Comparison of ENCODE assay signal across 26 cellular contexts in the genomic region with DNA sequence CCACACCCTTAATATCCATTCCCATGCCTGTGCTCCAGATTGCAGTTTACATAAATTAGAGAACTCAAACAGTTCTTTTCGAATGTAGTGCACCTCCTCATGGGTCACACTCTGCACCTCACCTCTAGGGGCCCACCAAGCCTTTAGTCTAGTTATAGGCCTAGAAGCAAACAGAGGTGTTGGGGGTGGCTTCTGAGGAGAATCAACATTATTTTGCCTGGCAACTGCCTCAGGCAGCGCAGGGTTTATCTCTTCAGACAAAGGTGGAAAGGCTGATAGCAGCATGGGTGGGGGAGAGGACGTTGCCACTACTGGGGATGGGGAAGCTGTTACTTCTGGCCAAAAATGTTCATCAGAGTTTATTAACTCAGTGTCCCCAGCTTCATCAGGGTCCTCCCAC. TPM values are rescaled to one million over a fixed set of nuclear protein-coding genes. Genes with fewer than 3 reads are reported as not detected.
"Had no signal": no experiment of that assay in that cellular context is flagged by ENCODE, and none has a peak within 500 bp of the region (broad histone marks: within the 10 kb centered on the region; RNA-seq: fewer than 3 reads in every experiment).

No MANE protein-coding gene starts in this region.

- DNase-seq: cortex of kidney; dorsolateral prefrontal cortex; effector CD8-positive, alpha-beta T cell; foreskin keratinocyte; kidney; left cardiac atrium; left ventricle myocardium inferior; lower lobe of right lung; mesenchymal stem cell; midbrain; nucleus accumbens; pancreas; right cardiac atrium; small intestine; stimulated activated CD4-positive, alpha-beta T cell treated with anti-CD3 and anti-CD28 coated beads, Interleukin-12 subunit alpha, Interleukin-12 subunit beta, amount 100 ng/mL, for 4 hours; stimulated activated naive CD4-positive, alpha-beta T cell; stomach; substantia nigra; trophoblast cell had no signal

- H3K9me3 ChIP-seq: left ventricle myocardium inferior, lower lobe of right lung, pancreas, stomach, thoracic aorta had no signal

- H3K4me3 Mint-ChIP-seq: natural killer cell treated with Interleukin-12 subunit alpha and Interleukin-12 subunit beta and Interleukin-15 and Interleukin-18, amount 100 ng/mL, for 72 hours; neural progenitor cell had no signal

- H3K9ac ChIP-seq: neural progenitor cell had no signal

- H3K79me2 ChIP-seq: hepatocyte had no signal

- H3K27ac Mint-ChIP-seq: natural killer cell treated with Interleukin-12 subunit alpha and Interleukin-12 subunit beta and Interleukin-15 and Interleukin-18, amount 100 ng/mL, for 72 hours; neural progenitor cell; progenitor cell of endocrine pancreas had no signal

- H3K27me3 ChIP-seq: foreskin keratinocyte, hepatocyte, pancreas had no signal

- H3K36me3 Mint-ChIP-seq: natural killer cell treated with Interleukin-12 subunit alpha and Interleukin-12 subunit beta and Interleukin-15 and Interleukin-18, amount 100 ng/mL, for 72 hours had no signal

- H3K4me1 ChIP-seq: foreskin keratinocyte, pancreas had no signal

- FAIRE-seq: endometrium, kidney, pancreas, small intestine, urothelium cell line had no signal

- ATAC-seq: foreskin keratinocyte; left cardiac atrium; lower lobe of right lung; natural killer cell treated with Interleukin-12 subunit alpha and Interleukin-12 subunit beta and Interleukin-15 and Interleukin-18, amount 100 ng/mL, for 72 hours; pancreas; right cardiac atrium had no signal

- H2AFZ ChIP-seq: hepatocyte, neural progenitor cell had no signal

- H3K27ac ChIP-seq: dorsolateral prefrontal cortex, foreskin keratinocyte, hepatocyte, left ventricle myocardium inferior, lower lobe of right lung, neural progenitor cell, pancreas, stomach, thoracic aorta had no signal

- H3K27me3 Mint-ChIP-seq: natural killer cell treated with Interleukin-12 subunit alpha and Interleukin-12 subunit beta and Interleukin-15 and Interleukin-18, amount 100 ng/mL, for 72 hours had no signal

- H3K4me3 ChIP-seq: dorsolateral prefrontal cortex, hepatocyte, left ventricle myocardium inferior, lower lobe of right lung, neural progenitor cell, pancreas, stomach, thoracic aorta had no signal

- H3K4me2 ChIP-seq: hepatocyte, neural progenitor cell had no signal

- H3K36me3 ChIP-seq: left ventricle myocardium inferior, lower lobe of right lung, neural progenitor cell, pancreas, stomach, thoracic aorta had no signal

RNA-seq across cellular contexts. Expression of a gene that starts 5.0 kb away (rescaled TPM):
- total RNA-seq: foreskin keratinocyte had no signal
